9 cellular contexts compared by ENCODE assay signal in the genomic region with DNA sequence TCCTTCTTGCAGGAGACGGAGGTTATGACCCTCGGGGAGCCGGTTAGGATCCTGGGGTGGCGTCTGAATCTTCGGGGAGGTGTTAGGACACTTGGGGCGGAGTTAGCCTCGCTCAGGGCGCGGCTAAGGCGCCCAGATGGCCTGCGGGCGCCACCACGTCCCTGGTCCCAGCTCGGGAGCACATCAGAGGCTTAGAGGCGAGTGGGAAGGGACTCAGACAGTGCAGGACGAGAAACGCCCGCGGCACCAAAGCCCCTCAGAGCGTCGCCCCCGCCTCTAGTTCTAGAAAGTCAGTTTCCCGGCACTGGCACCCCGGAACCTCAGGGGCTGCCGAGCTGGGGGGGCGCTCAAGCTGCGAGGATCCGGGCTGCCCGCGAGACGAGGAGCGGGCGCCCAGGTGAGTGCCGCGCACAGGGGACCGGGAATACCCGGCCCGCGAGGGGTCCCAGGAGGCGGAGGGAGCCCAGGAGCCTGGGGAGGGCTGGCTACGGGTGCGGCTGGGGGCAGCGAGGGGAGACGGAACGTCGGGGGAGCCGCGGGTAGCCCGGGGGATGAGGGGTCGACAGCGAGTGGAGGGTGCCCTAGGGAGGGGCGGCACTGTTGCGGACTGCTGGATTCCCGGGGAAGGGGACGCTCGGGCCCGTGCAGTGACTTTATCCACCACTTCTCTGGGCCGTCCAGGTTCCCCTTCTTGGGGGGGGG. TPM values are rescaled to one million over a fixed set of nuclear protein-coding genes. Genes with fewer than 3 reads are reported as not detected.
DNase-seq lines count a peak whose midpoint lies in the region; ATAC-seq and TF ChIP-seq lines count a peak whose summit lies in the region.
"Had no signal": no experiment of that assay in that cellular context is flagged by ENCODE, and none has a peak within 500 bp of the region (broad histone marks: within the 10 kb centered on the region; RNA-seq: fewer than 3 reads in every experiment).

TSS of gene HCK (plus strand) at position 153 of the 702 bp plus-strand sequence.

- H3K27ac Mint-ChIP-seq in activated naive CD4-positive, alpha-beta T cell treated with anti-CD3 and anti-CD28 coated beads, Interleukin-2, amount 50 U/mL, for 72 hours, result no peak within 1 kb of the TSS
- no peak within 1 kb of the TSS for H3K27ac Mint-ChIP-seq in activated naive CD8-positive, alpha-beta T cell treated with anti-CD3 and anti-CD28 coated beads for 36 hours
- peak within 1 kb of the TSS; percentile 78 for H3K27ac Mint-ChIP-seq in memory B cell

- no peak within 1 kb of the TSS for H3K27ac ChIP-seq in vagina

- TF ChIP-seq POLR2A in vagina (IDR thresholded peaks at IDR 0.05), result no peak

- intact Hi-C loops in vagina (cut with DNase I), result no loop called here

- H3K9me3 Mint-ChIP-seq in activated naive CD4-positive, alpha-beta T cell treated with anti-CD3 and anti-CD28 coated beads, Interleukin-2, amount 50 U/mL, for 72 hours, result no peaks in the 10 kb centered on the region
- H3K9me3 Mint-ChIP-seq in activated naive CD8-positive, alpha-beta T cell treated with anti-CD3 and anti-CD28 coated beads for 36 hours, result no peaks in the 10 kb centered on the region
- no peaks in the 10 kb centered on the region for H3K9me3 Mint-ChIP-seq in memory B cell

- H3K9me3 ChIP-seq in vagina, result no peaks in the 10 kb centered on the region

- H3K27me3 ChIP-seq in vagina, result no peaks in the 10 kb centered on the region

- H3K4me3 Mint-ChIP-seq in activated naive CD8-positive, alpha-beta T cell treated with anti-CD3 and anti-CD28 coated beads for 36 hours, result peak within 1 kb of the TSS; percentile 69
- peak within 1 kb of the TSS; percentile 95 for H3K4me3 Mint-ChIP-seq in memory B cell

- peaks cover 0 to 10% of the 10 kb centered on the region in 2 donors for H3K36me3 Mint-ChIP-seq in activated naive CD4-positive, alpha-beta T cell treated with anti-CD3 and anti-CD28 coated beads, Interleukin-2, amount 50 U/mL, for 72 hours
- H3K36me3 Mint-ChIP-seq in activated naive CD8-positive, alpha-beta T cell treated with anti-CD3 and anti-CD28 coated beads for 36 hours, result no peaks in the 10 kb centered on the region
- peaks cover 4% of the 10 kb centered on the region for H3K36me3 Mint-ChIP-seq in memory B cell

- no peaks in the 10 kb centered on the region for H3K36me3 ChIP-seq in vagina

- no peak for TF ChIP-seq CTCF in vagina (IDR thresholded peaks at IDR 0.05)

- DNase-seq in activated naive CD4-positive, alpha-beta T cell treated with anti-CD3 and anti-CD28 coated beads, Interleukin-2, amount 50 U/mL, for 72 hours (ENCODE audit: low spot score in 2 of 2), result no peak
- DNase-seq in activated naive CD4-positive, alpha-beta T cell treated with Interleukin-2 at 50 U/mL for 16 hours, result no peak
- DNase-seq in activated naive CD8-positive, alpha-beta T cell treated with anti-CD3 and anti-CD28 coated beads for 36 hours, result no peak
- DNase-seq in memory B cell (ENCODE audit: low spot score in 2 of 2), result peak in 1 of 2 donors; percentile 35
- no peak for DNase-seq in vagina (ENCODE audit: extremely low spot score in 2 of 2)
- no peak for DNase-seq in kidney glomerular epithelial cell (lab: John Stamatoyannopoulos, UW)

- H3K4me3 ChIP-seq in vagina, result peak within 1 kb of the TSS; percentile 34 to 35

- ATAC-seq in activated naive CD4-positive, alpha-beta T cell treated with anti-CD3 and anti-CD28 coated beads, Interleukin-2, amount 50 U/mL, for 72 hours, result peak; percentile 18 to 51
- ATAC-seq in memory B cell (ENCODE audit: low read depth) (peak; percentile 62), GM21526 (IDR thresholded peaks at IDR 0.05; ENCODE audit: low FRiP score, unreplicated experiment) (no peak), HG03378 (IDR thresholded peaks at IDR 0.05; ENCODE audit: unreplicated experiment) (no peak)

- peaks cover 20% of the 10 kb centered on the region for H3K4me1 ChIP-seq in vagina

- peaks cover 61% of the 10 kb centered on the region for H3K27me3 Mint-ChIP-seq in activated naive CD8-positive, alpha-beta T cell treated with anti-CD3 and anti-CD28 coated beads for 36 hours
- no peaks in the 10 kb centered on the region for H3K27me3 Mint-ChIP-seq in memory B cell

- H3K4me1 Mint-ChIP-seq in activated naive CD8-positive, alpha-beta T cell treated with anti-CD3 and anti-CD28 coated beads for 36 hours, result peaks cover 13% of the 10 kb centered on the region
- H3K4me1 Mint-ChIP-seq in memory B cell, result peaks cover 19% of the 10 kb centered on the region

RNA-seq across cellular contexts. Expression of gene HCK, which starts in this region (rescaled TPM):
- total RNA-seq in activated naive CD4-positive, alpha-beta T cell treated with anti-CD3 and anti-CD28 coated beads, Interleukin-2, amount 50 U/mL, for 72 hours, result under 1 TPM in 1 of 2 donors, not detected in 1; 0.16 TPM
- not detected for total RNA-seq in activated naive CD8-positive, alpha-beta T cell treated with anti-CD3 and anti-CD28 coated beads for 36 hours
- total RNA-seq in vagina, result 10.1 TPM
- total RNA-seq: myocyte had no signal

Comparison
In these comparisons a context has a peak if more than half of its experiments do, and no peak if none do; other contexts are left out.
1. Peak in ATAC-seq in activated naive CD4-positive, alpha-beta T cell treated with anti-CD3 and anti-CD28 coated beads, Interleukin-2, amount 50 U/mL, for 72 hours; RNA of the gene not detected or under 1 TPM.